12 cellular contexts compared by ENCODE assay signal in genomic region chr12:9740109-9740750, GRCh38. TPM values are rescaled to one million over a fixed set of nuclear protein-coding genes. Genes with fewer than 3 reads are reported as not detected.
DNase-seq lines count a peak whose midpoint lies in the region; ATAC-seq and TF ChIP-seq lines count a peak whose summit lies in the region.
"Had no signal": no experiment of that assay in that cellular context is flagged by ENCODE, and none has a peak within 500 bp of the region (broad histone marks: within the 10 kb centered on the region; RNA-seq: fewer than 3 reads in every experiment).

No MANE protein-coding gene starts in this region.

- no peak for TF ChIP-seq CTCF in activated CD8-positive, alpha-beta T cell treated with anti-CD3 and anti-CD28 coated beads for 36 hours (IDR thresholded peaks at IDR 0.05)
- no peak for TF ChIP-seq CTCF in right atrium auricular region (IDR thresholded peaks at IDR 0.05)
- TF ChIP-seq CTCF in thyroid gland (IDR thresholded peaks at IDR 0.05), result no peak

- H3K9me3 ChIP-seq in right atrium auricular region (no peaks in the 10 kb centered on the region), thyroid gland (no peaks in the 10 kb centered on the region), HAP-1 (no peaks in the 10 kb centered on the region)

- DNase-seq in activated T-cell treated with anti-CD3 and anti-CD28 coated beads, Interleukin-2, amount 50 U/mL, for 4 hours, result no peak
- DNase-seq in activated T-cell treated with anti-CD3 and anti-CD28 coated beads for 4 hours, result no peak
- DNase-seq in activated CD8-positive, alpha-beta T cell treated with anti-CD3 and anti-CD28 coated beads for 36 hours, result peak; percentile 23
- DNase-seq in right atrium auricular region (ENCODE audit: low spot score), result no peak
- peak; percentile 17 to 39 for DNase-seq in thyroid gland
- DNase-seq in mesenteric fat pad (ENCODE audit: low spot score), result no peak
- DNase-seq in HAP-1 (ENCODE audit: low spot score in 2 of 2), result no peak
- DNase-seq: NCI-H146, SW 1271 had no signal

- peaks cover 76% of the 10 kb centered on the region for H3K4me1 Mint-ChIP-seq in activated T-cell treated with anti-CD3 and anti-CD28 coated beads, Interleukin-2, amount 50 U/mL, for 4 hours (ENCODE audit: low read depth)
- peaks cover 78% of the 10 kb centered on the region for H3K4me1 Mint-ChIP-seq in activated CD8-positive, alpha-beta T cell treated with anti-CD3 and anti-CD28 coated beads for 36 hours (ENCODE audit: low read depth)
- H3K4me1 Mint-ChIP-seq: brain had no signal

- peak overlapping the region; percentile 52 for H3K4me3 Mint-ChIP-seq in activated T-cell treated with anti-CD3 and anti-CD28 coated beads, Interleukin-2, amount 50 U/mL, for 4 hours
- H3K4me3 Mint-ChIP-seq in activated CD8-positive, alpha-beta T cell treated with anti-CD3 and anti-CD28 coated beads for 36 hours, result peak overlapping the region; percentile 51

- intact Hi-C loops in activated CD8-positive, alpha-beta T cell treated with anti-CD3 and anti-CD28 coated beads for 36 hours (cut with micrococcal nuclease), result loop anchor here (5.0 to 10.0 kb wide), 3 partner anchors 68 to 395 kb away; partner anchors contain the start of gene CLEC7A
- intact Hi-C loops in thyroid gland (cut with DNase I), result no loop called here

- POLR2A ChIA-PET in activated CD8-positive, alpha-beta T cell treated with anti-CD3 and anti-CD28 coated beads for 36 hours (lab: Charles Lee), result interaction anchor here (1.0 to 5.5 kb wide), 8 partner anchors 20 to 91 kb away, joined by 3 to 56 read pairs (median 6); partner anchors contain the start of gene CD69

- no peaks in the 10 kb centered on the region for H3K36me3 Mint-ChIP-seq in activated T-cell treated with anti-CD3 and anti-CD28 coated beads, Interleukin-2, amount 50 U/mL, for 4 hours (ENCODE audit: insufficient read depth)
- peaks cover 16% of the 10 kb centered on the region for H3K36me3 Mint-ChIP-seq in activated CD8-positive, alpha-beta T cell treated with anti-CD3 and anti-CD28 coated beads for 36 hours (ENCODE audit: low read depth)
- H3K36me3 Mint-ChIP-seq: brain had no signal

- WGBS in thyroid gland, 2 donors, result 49 to 69% methylated on average over 7 of the region's 7 CpGs

- no peaks in the 10 kb centered on the region for H3K36me3 ChIP-seq in right atrium auricular region
- H3K36me3 ChIP-seq in thyroid gland, result no peaks in the 10 kb centered on the region
- H3K36me3 ChIP-seq in HAP-1 (replicated peaks), result no peaks in the 10 kb centered on the region

- CTCF ChIA-PET in activated CD8-positive, alpha-beta T cell treated with anti-CD3 and anti-CD28 coated beads for 36 hours (lab: Charles Lee), result interaction anchor here (6.5 to 23.1 kb wide), 2 partner anchors 13 to 59 kb away, joined by 83 to 791 read pairs; no protein-coding TSS in a partner anchor

- in situ Hi-C loops in HAP-1 (cut with MboI; ENCODE audit: low sequenced_read_pairs), result loop anchor here (10.0 to 25.0 kb wide), 2 partner anchors 395 to 822 kb away; partner anchors contain the start of gene CLEC7A

- H3K27me3 ChIP-seq in right atrium auricular region (no peaks in the 10 kb centered on the region), thyroid gland (no peaks in the 10 kb centered on the region), HAP-1 (ENCODE audit: low read depth) (no peaks in the 10 kb centered on the region)
- H3K27me3 ChIP-seq: BLaER1 treated with 17β-estradiol and CSF1 and Interleukin-3, amounts not matched to agents 10 nM and 100 nM had no signal

- peak overlapping the region; percentile 81 for H3K27ac Mint-ChIP-seq in activated CD8-positive, alpha-beta T cell treated with anti-CD3 and anti-CD28 coated beads for 36 hours
- H3K27ac Mint-ChIP-seq: brain had no signal

- ATAC-seq in activated T-cell treated with anti-CD3 and anti-CD28 coated beads, Interleukin-2, amount 50 U/mL, for 4 hours, result no peak
- no peak for ATAC-seq in activated CD8-positive, alpha-beta T cell treated with anti-CD3 and anti-CD28 coated beads for 36 hours
- ATAC-seq in HG02588 (IDR thresholded peaks at IDR 0.05; ENCODE audit: unreplicated experiment), result no peak

- TF ChIP-seq POLR2A in thyroid gland (IDR thresholded peaks at IDR 0.05), result no peak

- H3K27me3 Mint-ChIP-seq in activated T-cell treated with anti-CD3 and anti-CD28 coated beads, Interleukin-2, amount 50 U/mL, for 4 hours (ENCODE audit: low read depth), result no peaks in the 10 kb centered on the region
- H3K27me3 Mint-ChIP-seq in activated CD8-positive, alpha-beta T cell treated with anti-CD3 and anti-CD28 coated beads for 36 hours, result no peaks in the 10 kb centered on the region

- H3K4me1 ChIP-seq in right atrium auricular region, result peaks cover 0 to 10% of the 10 kb centered on the region in 2 donors
- H3K4me1 ChIP-seq in thyroid gland, result peaks cover 0 to 5% of the 10 kb centered on the region in 2 donors
- peaks cover 4% of the 10 kb centered on the region; the same call in 1 of the 2 replicates for H3K4me1 ChIP-seq in HAP-1

- H3K4me3 ChIP-seq in right atrium auricular region (peak overlapping the region; percentile 29 to 44), thyroid gland (replicated peaks in 1 of 3) (peak overlapping the region in 2 of 3 donors; percentile 23 to 43), HAP-1 (no peak overlapping the region)
- H3K4me3 ChIP-seq: BLaER1 treated with 17β-estradiol and CSF1 and Interleukin-3, amounts not matched to agents 10 nM and 100 nM had no signal

- H3K9me3 Mint-ChIP-seq in activated T-cell treated with anti-CD3 and anti-CD28 coated beads, Interleukin-2, amount 50 U/mL, for 4 hours, result peaks cover 4% of the 10 kb centered on the region
- H3K9me3 Mint-ChIP-seq in activated CD8-positive, alpha-beta T cell treated with anti-CD3 and anti-CD28 coated beads for 36 hours, result peaks cover 13% of the 10 kb centered on the region

- H3K27ac ChIP-seq in right atrium auricular region (peak overlapping the region in 1 of 2 donors; percentile 35), thyroid gland (peak overlapping the region in 2 of 3 donors; percentile 46 to 70)

RNA-seq across cellular contexts. Expression of gene CLECL1, which starts 7.3 kb away (rescaled TPM):
- 10 to 100 TPM in 2 of 3 donors, 1 to 10 TPM in 1; 9.8 to 14.8 (median 12.1) TPM for total RNA-seq in activated T-cell treated with anti-CD3 and anti-CD28 coated beads, Interleukin-2, amount 50 U/mL, for 4 hours
- total RNA-seq in activated CD8-positive, alpha-beta T cell treated with anti-CD3 and anti-CD28 coated beads for 36 hours, result 1 to 10 TPM; 6.0 to 8.5 TPM
- total RNA-seq in right atrium auricular region, result not detected
- not detected for total RNA-seq in thyroid gland
- total RNA-seq in mesenteric fat pad, result not detected

RNA-seq across cellular contexts. Expression of gene CD69, which starts 20.5 kb away (rescaled TPM):
- 100 to 1,000 TPM; 253 to 322 (median 318) TPM for total RNA-seq in activated T-cell treated with anti-CD3 and anti-CD28 coated beads, Interleukin-2, amount 50 U/mL, for 4 hours
- 100 to 1,000 TPM; 166 to 174 TPM for total RNA-seq in activated CD8-positive, alpha-beta T cell treated with anti-CD3 and anti-CD28 coated beads for 36 hours
- total RNA-seq in right atrium auricular region (1 to 10 TPM; 1.7 to 2.6 TPM), thyroid gland (10 to 100 TPM in 1 of 4 donors, 1 to 10 TPM in 3; 5.0 to 18.2 (median 6.2) TPM), mesenteric fat pad (11.9 TPM)

Comparison
In these comparisons a context has a peak if more than half of its experiments do, and no peak if none do; other contexts are left out.
1. DNase-seq: peak in activated CD8-positive, alpha-beta T cell treated with anti-CD3 and anti-CD28 coated beads for 36 hours (single experiment) and thyroid gland (2 of 2); none in activated T-cell treated with anti-CD3 and anti-CD28 coated beads, Interleukin-2, amount 50 U/mL, for 4 hours (single experiment), activated T-cell treated with anti-CD3 and anti-CD28 coated beads for 4 hours (single experiment), right atrium auricular region (single experiment), mesenteric fat pad (single experiment) and HAP-1 (0 of 2).
2. RNA of gene CD69, which starts 20.5 kb away (total RNA-seq): 253 to 322 TPM in activated T-cell treated with anti-CD3 and anti-CD28 coated beads, Interleukin-2, amount 50 U/mL, for 4 hours and 166 to 174 TPM in activated CD8-positive, alpha-beta T cell treated with anti-CD3 and anti-CD28 coated beads for 36 hours; 11.9 TPM in mesenteric fat pad (single experiment), 5.0 to 18.2 TPM in thyroid gland and 1.7 to 2.6 TPM in right atrium auricular region; every median in the first group is over 4 times any median in the second.